8 cellular contexts compared by ENCODE assay signal in the genomic region with DNA sequence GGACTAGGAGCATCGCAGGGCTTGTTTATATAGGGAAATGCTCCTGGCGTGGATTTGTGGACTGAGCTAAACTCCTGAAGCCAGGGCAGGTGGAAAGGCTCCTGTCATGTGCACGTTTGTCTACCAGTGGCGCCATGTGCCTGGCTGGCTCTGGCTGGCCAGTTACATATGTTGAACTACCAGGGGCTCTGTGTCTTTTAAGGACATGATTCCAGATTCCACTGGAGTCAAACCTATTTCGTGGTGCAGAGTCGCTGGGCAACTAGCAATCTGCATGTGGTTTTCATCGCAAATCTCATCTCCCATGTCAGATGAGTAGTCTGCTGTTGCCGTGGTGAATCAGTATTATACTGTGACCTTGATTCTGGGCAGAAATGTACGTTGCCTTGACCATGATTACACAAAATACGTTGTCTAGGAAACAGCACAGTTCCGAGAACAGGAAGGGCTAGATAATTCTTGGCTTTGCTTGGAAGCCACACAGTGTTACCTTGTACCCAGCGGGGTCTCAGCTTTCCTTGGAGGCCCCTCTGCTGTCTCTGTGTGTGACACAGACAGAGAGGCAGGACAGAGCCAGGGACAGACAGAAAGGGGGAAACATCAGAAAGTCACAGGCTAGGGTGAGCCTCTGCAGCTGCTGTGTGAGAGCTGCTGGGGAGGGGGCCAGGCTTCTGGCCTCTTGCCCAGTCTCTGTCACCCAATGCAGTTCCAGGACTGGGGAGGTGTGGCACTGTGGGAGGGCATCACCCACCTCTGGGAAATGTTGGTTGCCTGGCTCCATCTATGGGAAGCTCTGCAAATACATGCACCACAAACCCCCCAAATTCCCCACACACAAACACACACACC. TPM values are rescaled to one million over a fixed set of nuclear protein-coding genes. Genes with fewer than 3 reads are reported as not detected.
DNase-seq lines count a peak whose midpoint lies in the region; ATAC-seq and TF ChIP-seq lines count a peak whose summit lies in the region.

No MANE protein-coding gene starts in this region.

- ATAC-seq in Right ventricle myocardium superior (ENCODE audit: poor library complexity), result no peak
- ATAC-seq in WTC11, result peak; percentile 39; the same call in 1 of the 2 replicates
- ATAC-seq in GM21619 (IDR thresholded peaks at IDR 0.05; ENCODE audit: unreplicated experiment), result no peak

- H3K27ac Mint-ChIP-seq in WTC11, result no peak overlapping the region
- H3K27ac Mint-ChIP-seq in T-helper 2 cell treated with Interferon-gamma antibody and Interleukin-4, amounts not matched to agents 5 μg/mL and 100 μg/mL, for 36 hours, result no peak overlapping the region

- CTCF ChIA-PET in WTC11 (lab: Charles Lee), result no interaction called here

- no peaks in the 10 kb centered on the region for H3K4me1 Mint-ChIP-seq in WTC11
- no peaks in the 10 kb centered on the region for H3K4me1 Mint-ChIP-seq in T-helper 2 cell treated with Interferon-gamma antibody and Interleukin-4, amounts not matched to agents 5 μg/mL and 100 μg/mL, for 36 hours (ENCODE audit: low read depth)

- H3K27me3 Mint-ChIP-seq in WTC11 (ENCODE audit: low read depth), result no peaks in the 10 kb centered on the region
- H3K27me3 Mint-ChIP-seq in T-helper 2 cell treated with Interferon-gamma antibody and Interleukin-4, amounts not matched to agents 5 μg/mL and 100 μg/mL, for 36 hours (ENCODE audit: low read depth), result peaks cover 3% of the 10 kb centered on the region

- H3K4me3 Mint-ChIP-seq in WTC11, result no peak overlapping the region
- H3K4me3 Mint-ChIP-seq in T-helper 2 cell treated with Interferon-gamma antibody and Interleukin-4, amounts not matched to agents 5 μg/mL and 100 μg/mL, for 36 hours, result no peak overlapping the region

- H3K27me3 ChIP-seq in cardiac muscle cell, result no peaks in the 10 kb centered on the region

- intact Hi-C loops in Right ventricle myocardium superior (cut with DNase I), result no loop called here

- POLR2A ChIA-PET in WTC11 (lab: Charles Lee), result no interaction called here

- no peak overlapping the region for H3K4me3 ChIP-seq in cardiac muscle cell

- peak overlapping the region; percentile 31 for H3K27ac ChIP-seq in cardiac muscle cell

- peaks cover 5% of the 10 kb centered on the region for H3K9me3 Mint-ChIP-seq in WTC11
- H3K9me3 Mint-ChIP-seq in T-helper 2 cell treated with Interferon-gamma antibody and Interleukin-4, amounts not matched to agents 5 μg/mL and 100 μg/mL, for 36 hours, result no peaks in the 10 kb centered on the region

- no peaks in the 10 kb centered on the region for H3K36me3 Mint-ChIP-seq in WTC11
- H3K36me3 Mint-ChIP-seq in T-helper 2 cell treated with Interferon-gamma antibody and Interleukin-4, amounts not matched to agents 5 μg/mL and 100 μg/mL, for 36 hours (ENCODE audit: low read depth), result no peaks in the 10 kb centered on the region

- peak; percentile 30 for TF ChIP-seq CTCF in cardiac muscle cell (IDR thresholded peaks at IDR 0.05; ENCODE audit: low read depth, low read length)
- TF ChIP-seq CTCF in WTC11 (IDR thresholded peaks at IDR 0.05), result no peak

- DNase-seq in cardiac muscle cell (ENCODE audit: low read depth in 1 of 2, low spot score in 1 of 2) (peak; percentile 78 to 95), Right ventricle myocardium superior (no peak), NCI-H1436 treated with DMSO at 0.1 percent for 48 hours (lab: John Stamatoyannopoulos, UW) (peak; percentile 52), WTC11 (ENCODE audit: low spot score) (no peak), glomerular visceral epithelial cell (ENCODE audit: extremely low spot score) (peak; percentile 28), smooth muscle cell of the brain vasculature (ENCODE audit: low read depth, low spot score) (peak; percentile 28)
- DNase-seq in T-helper 2 cell treated with Interferon-gamma antibody and Interleukin-4, amounts not matched to agents 5 μg/mL and 100 μg/mL, for 36 hours (ENCODE audit: low spot score), result no peak

- H3K4me1 ChIP-seq in cardiac muscle cell (ENCODE audit: low read depth), result no peaks in the 10 kb centered on the region

- no peaks in the 10 kb centered on the region for H3K9me3 ChIP-seq in cardiac muscle cell (ENCODE audit: low read depth)

- H3K36me3 ChIP-seq in cardiac muscle cell, result no peaks in the 10 kb centered on the region

TF ChIP-seq in WTC11, 78 proteins besides CTCF, POLR2A, EP300 and RAD21 (continues in another document):
- TF ChIP-seq ERG (CRISPR knock-in tag; IDR thresholded peaks at IDR 0.05) (no peak), ZNF121 (CRISPR knock-in tag; IDR thresholded peaks at IDR 0.05) (no peak), ZBTB21 (CRISPR knock-in tag; IDR thresholded peaks at IDR 0.05; ENCODE audit: borderline replicate concordance) (no peak), NFATC4 (CRISPR knock-in tag; IDR thresholded peaks at IDR 0.05) (no peak), HMGXB4 (CRISPR knock-in tag; IDR thresholded peaks at IDR 0.05) (no peak), FOXJ3 (CRISPR knock-in tag; IDR thresholded peaks at IDR 0.05; ENCODE audit: borderline replicate concordance) (no peak), NFE2L1 (CRISPR knock-in tag; IDR thresholded peaks at IDR 0.05) (no peak)
- TF ChIP-seq, protein P1, sequence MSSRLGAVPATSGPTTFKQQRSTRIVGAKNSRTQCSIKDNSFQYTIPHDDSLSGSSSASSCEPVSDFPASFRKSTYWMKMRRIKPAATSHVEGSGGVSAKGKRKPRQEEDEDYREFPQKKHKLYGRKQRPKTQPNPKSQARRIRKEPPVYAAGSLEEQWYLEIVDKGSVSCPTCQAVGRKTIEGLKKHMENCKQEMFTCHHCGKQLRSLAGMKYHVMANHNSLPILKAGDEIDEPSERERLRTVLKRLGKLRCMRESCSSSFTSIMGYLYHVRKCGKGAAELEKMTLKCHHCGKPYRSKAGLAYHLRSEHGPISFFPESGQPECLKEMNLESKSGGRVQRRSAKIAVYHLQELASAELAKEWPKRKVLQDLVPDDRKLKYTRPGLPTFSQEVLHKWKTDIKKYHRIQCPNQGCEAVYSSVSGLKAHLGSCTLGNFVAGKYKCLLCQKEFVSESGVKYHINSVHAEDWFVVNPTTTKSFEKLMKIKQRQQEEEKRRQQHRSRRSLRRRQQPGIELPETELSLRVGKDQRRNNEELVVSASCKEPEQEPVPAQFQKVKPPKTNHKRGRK (CRISPR knock-in tag; IDR thresholded peaks at IDR 0.05; ENCODE audit: borderline replicate concordance), result no peak

RNA-seq across cellular contexts. Expression of gene PNMA6E, which starts 19.2 kb away (rescaled TPM):
- total RNA-seq in cardiac muscle cell (0.06 TPM in 1 of 2 replicates, not detected in the other), Right ventricle myocardium superior (not detected), WTC11 (2021) (not detected in 3 replicates)
- not detected in 2 replicates for polyA plus RNA-seq in cardiac muscle cell

RNA-seq across cellular contexts. Expression of gene ZFP92, which starts 29.4 kb away (rescaled TPM):
- total RNA-seq in cardiac muscle cell, result 0.09 TPM in 1 of 2 replicates, not detected in the other
- polyA plus RNA-seq in cardiac muscle cell, result not detected in 2 replicates
- total RNA-seq in Right ventricle myocardium superior, result 0.65 TPM
- 0.23 to 0.31 TPM (median 0.27 TPM) in 3 replicates for total RNA-seq in WTC11 (2021)

RNA-seq across cellular contexts. Expression of gene ZNF275, which starts 48.0 kb away (rescaled TPM):
- 7.9 and 13.8 TPM in 2 replicates for total RNA-seq in cardiac muscle cell
- 3.6 and 8.8 TPM in 2 replicates for polyA plus RNA-seq in cardiac muscle cell
- 5.1 TPM for total RNA-seq in Right ventricle myocardium superior
- 9.3 to 9.9 TPM (median 9.8 TPM) in 3 replicates for total RNA-seq in WTC11 (2021)

Comparison
In these comparisons a context has a peak if more than half of its experiments do, and no peak if none do; other contexts are left out.
1. DNase-seq: peak in cardiac muscle cell (2 of 2), NCI-H1436 treated with DMSO at 0.1 percent for 48 hours (single experiment), glomerular visceral epithelial cell (single experiment) and smooth muscle cell of the brain vasculature (single experiment); none in Right ventricle myocardium superior (single experiment), WTC11 (single experiment) and T-helper 2 cell treated with Interferon-gamma antibody and Interleukin-4, amounts not matched to agents 5 μg/mL and 100 μg/mL, for 36 hours (single experiment).